11 cellular contexts compared by ENCODE assay signal in the genomic region with DNA sequence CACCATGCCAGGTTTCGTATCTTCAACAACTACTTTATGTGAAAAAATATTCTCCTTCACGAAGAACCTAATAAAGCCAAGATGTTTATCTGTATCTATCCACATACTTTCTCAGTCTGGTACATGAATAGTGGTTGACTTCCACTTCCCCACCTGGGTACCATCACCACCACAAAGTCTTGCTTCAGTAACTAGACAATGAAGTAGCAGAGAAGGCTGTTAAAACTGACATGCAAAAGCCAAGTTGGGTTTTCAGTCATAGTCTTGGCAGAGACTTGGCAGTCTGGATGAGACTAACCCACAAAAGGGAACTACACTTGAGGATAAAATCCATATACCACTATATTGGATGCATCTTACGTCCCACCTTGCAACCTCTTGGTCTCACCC. TPM values are rescaled to one million over a fixed set of nuclear protein-coding genes. Genes with fewer than 3 reads are reported as not detected.
A peak's percentile ranks its signal among the peaks of the same experiment; 100 is the strongest.
DNase-seq lines count a peak whose midpoint lies in the region; ATAC-seq and TF ChIP-seq lines count a peak whose summit lies in the region.
"Had no signal": no experiment of that assay in that cellular context is flagged by ENCODE, and none has a peak within 500 bp of the region (broad histone marks: within the 10 kb centered on the region; RNA-seq: fewer than 3 reads in every experiment).

No MANE protein-coding gene starts in this region.

- no peak overlapping the region for H2AK5ac ChIP-seq in IMR-90 (ENCODE audit: low read depth, low read length)

- H3K4me3 ChIP-seq in IMR-90 (ENCODE audit: insufficient read depth, low read depth, low read length) (no peak overlapping the region), skeletal muscle satellite cell (ENCODE audit: low read length) (no peak overlapping the region), mucosa of descending colon (no peak overlapping the region)
- H3K4me3 ChIP-seq: SK-N-MC had no signal

- H3K79me1 ChIP-seq in IMR-90 (ENCODE audit: low read depth in 1 of 2, low read length in 2 of 2): peaks cover 49 to 93% of the 10 kb centered on the region in 2 experiments

- no CpG with 5 or more reads among the region's 3 CpGs for WGBS in IMR-90 (ENCODE audit: extremely low coverage in 2 of 2, insufficient read length in 1 of 2), 2 experiments

- peaks cover 64% of the 10 kb centered on the region for H4K20me1 ChIP-seq in IMR-90 (ENCODE audit: insufficient read depth, low read length)

- in situ Hi-C loops in IMR-90 (cut with MboI; ENCODE audit: low sequenced_read_pairs): no loop called here

- TF ChIP-seq CTCF in IMR-90 (conservative IDR thresholded peaks at IDR 0.05; ENCODE audit: low read depth, low read length): no peak
- TF ChIP-seq CTCF in mucosa of descending colon (IDR thresholded peaks at IDR 0.05): no peak

- H3K9ac ChIP-seq in IMR-90 (ENCODE audit: low read depth, low read length) (no peak overlapping the region), skeletal muscle satellite cell (ENCODE audit: low read depth, low read length) (no peak overlapping the region)

- H3K36me3 ChIP-seq in IMR-90 (ENCODE audit: control insufficient read depth, insufficient read depth, low read length): peaks cover 10% of the 10 kb centered on the region
- peaks cover 27% of the 10 kb centered on the region for H3K36me3 ChIP-seq in skeletal muscle satellite cell (ENCODE audit: insufficient read depth, low read length)
- H3K36me3 ChIP-seq in mucosa of descending colon (ENCODE audit: low read depth): no peaks in the 10 kb centered on the region

- no peak overlapping the region for H2BK20ac ChIP-seq in IMR-90 (ENCODE audit: low read depth, low read length)

- H2AFZ ChIP-seq in IMR-90 (replicated peaks; ENCODE audit: low read length, poor library complexity): no peak overlapping the region

- 0 out of 2 replicates have a peak overlapping the region, but pooled peaks have one; percentile 24 for H3K14ac ChIP-seq in IMR-90 (replicated peaks; ENCODE audit: low read depth, low read length)

- H3K9me1 ChIP-seq in IMR-90 (ENCODE audit: insufficient read depth, low read length): peaks cover 53% of the 10 kb centered on the region

- DNase-seq in IMR-90 (no peak), mucosa of descending colon (no peak), NCI-H2196 (lab: John Stamatoyannopoulos, UW; ENCODE audit: unreplicated experiment) (no peak), middle frontal gyrus (ENCODE audit: extremely low spot score, low spot score) (no peak), NCI-H2107 treated with DMSO at 0.1 percent for 48 hours (lab: John Stamatoyannopoulos, UW; ENCODE audit: unreplicated experiment) (no peak)
- DNase-seq: Caco-2; stimulated activated naive CD4-positive, alpha-beta T cell treated with Interleukin-2 at 50 U/mL for 16 hours had no signal

- no TSS peak for BruUV-seq in IMR-90 (replicated peaks; lab: Mats Ljungman, UMichigan)

- no peak for TF ChIP-seq POLR2A in IMR-90 (IDR thresholded peaks at IDR 0.05; ENCODE audit: low read depth, low read length)

- ATAC-seq in GM18861 (IDR thresholded peaks at IDR 0.05; ENCODE audit: unreplicated experiment): peak; percentile 79
- peak; percentile 69 for ATAC-seq in HG02610 (IDR thresholded peaks at IDR 0.05; ENCODE audit: unreplicated experiment)
- no peak for ATAC-seq in IMR-90 (ENCODE audit: low read depth)
- ATAC-seq in mucosa of descending colon: no peak

- H2BK15ac ChIP-seq in IMR-90 (ENCODE audit: low read depth, low read length): no peak overlapping the region; the same call in 2 of the 3 replicates

- CTCF ChIA-PET in IMR-90 (lab: Yijun Ruan, JAX): no interaction called here

- dilution Hi-C loops in IMR-90 (cut with HindIII; ENCODE audit: low sequenced_read_pairs, unreplicated experiment): no loop called here

- H2BK5ac ChIP-seq in IMR-90 (ENCODE audit: low read depth, low read length, poor library complexity, severe bottlenecking): no peak overlapping the region

- H3K4ac ChIP-seq in IMR-90 (ENCODE audit: low read depth, low read length): no peak overlapping the region

- POLR2A ChIA-PET in IMR-90 (lab: Charles Lee; ENCODE audit: unreplicated experiment): no interaction called here

- peaks cover 42% of the 10 kb centered on the region for H3K4me1 ChIP-seq in IMR-90 (ENCODE audit: control insufficient read depth, insufficient read depth, low read length)
- peaks cover 53% of the 10 kb centered on the region for H3K4me1 ChIP-seq in skeletal muscle satellite cell (ENCODE audit: control insufficient read depth, insufficient read depth, low read length)
- peaks cover 32% of the 10 kb centered on the region for H3K4me1 ChIP-seq in mucosa of descending colon (ENCODE audit: low read depth)

- H2BK120ac ChIP-seq in IMR-90 (ENCODE audit: low read depth, low read length): no peak overlapping the region

- TF ChIP-seq RAD21 in IMR-90 (IDR thresholded peaks at IDR 0.05; ENCODE audit: low read length): no peak

- peak overlapping the region; percentile 1; the same call in 1 of the 2 replicates for H3K18ac ChIP-seq in IMR-90 (ENCODE audit: low read depth, low read length)

- intact Hi-C loops in IMR-90 (cut with micrococcal nuclease) (no loop called here), mucosa of descending colon (cut with DNase I, micrococcal nuclease) (no loop called here)

- no peak overlapping the region for H4K91ac ChIP-seq in IMR-90 (ENCODE audit: insufficient read depth, low read depth, low read length)

- no peak overlapping the region for H4K8ac ChIP-seq in IMR-90 (ENCODE audit: low read depth in 2 of 2, low read length in 2 of 2)

- H3K27ac ChIP-seq in IMR-90 (ENCODE audit: insufficient read depth, low read length): peak overlapping the region; percentile 64; the same call in 1 of the 2 replicates
- H3K27ac ChIP-seq: SK-N-MC had no signal

- no peaks in the 10 kb centered on the region for H3K27me3 ChIP-seq in IMR-90 (ENCODE audit: control insufficient read depth, insufficient read depth, low read length)
- no peaks in the 10 kb centered on the region for H3K27me3 ChIP-seq in skeletal muscle satellite cell (ENCODE audit: control insufficient read depth, insufficient read depth, low read length)

- H3K23ac ChIP-seq in IMR-90 (ENCODE audit: low read depth, low read length): no peak overlapping the region

- H4K5ac ChIP-seq in IMR-90 (ENCODE audit: low read depth, low read length): no peak overlapping the region

- H3K4me2 ChIP-seq in IMR-90 (ENCODE audit: low read depth, low read length): no peak overlapping the region; the same call in 1 of the 2 replicates
- H3K4me2 ChIP-seq in skeletal muscle satellite cell (ENCODE audit: low read length): peak overlapping the region; percentile 58

- H3K56ac ChIP-seq in IMR-90 (ENCODE audit: extremely low read depth, insufficient read depth, low read length): no peak overlapping the region

- H2AK9ac ChIP-seq in IMR-90 (replicated peaks; ENCODE audit: low read depth, low read length, poor library complexity): no peak overlapping the region

- H3K9me3 ChIP-seq in IMR-90 (ENCODE audit: control insufficient read depth, insufficient read depth, low read length) (no peaks in the 10 kb centered on the region), skeletal muscle satellite cell (replicated peaks; ENCODE audit: low read length) (no peaks in the 10 kb centered on the region), mucosa of descending colon (no peaks in the 10 kb centered on the region)
- H3K9me3 ChIP-seq: Caco-2 had no signal

TF ChIP-seq in IMR-90, 13 proteins besides CTCF, POLR2A, EP300 and RAD21 (continues in another document):
- TF ChIP-seq CHD1 (IDR thresholded peaks at IDR 0.05; ENCODE audit: low read depth, low read length): no peak
- TF ChIP-seq MAFK (IDR thresholded peaks at IDR 0.05; ENCODE audit: low read depth, low read length): no peak
- TF ChIP-seq RFX5 (IDR thresholded peaks at IDR 0.05; ENCODE audit: low read depth, low read length): no peak
- TF ChIP-seq SMC3 (IDR thresholded peaks at IDR 0.05; ENCODE audit: low read depth, low read length): no peak
- TF ChIP-seq NFE2L2 (IDR thresholded peaks at IDR 0.05; ENCODE audit: low read depth, low read length): no peak
- TF ChIP-seq MXI1 (IDR thresholded peaks at IDR 0.05; ENCODE audit: borderline replicate concordance, low read depth, low read length): no peak
- no peak for TF ChIP-seq FOS (IDR thresholded peaks at IDR 0.05; ENCODE audit: low read depth, low read length)
- no peak for TF ChIP-seq CEBPB (IDR thresholded peaks at IDR 0.05; ENCODE audit: low read depth, low read length)
- TF ChIP-seq MAZ (IDR thresholded peaks at IDR 0.05; ENCODE audit: borderline replicate concordance, low read depth, low read length): no peak
- TF ChIP-seq, protein P1, sequence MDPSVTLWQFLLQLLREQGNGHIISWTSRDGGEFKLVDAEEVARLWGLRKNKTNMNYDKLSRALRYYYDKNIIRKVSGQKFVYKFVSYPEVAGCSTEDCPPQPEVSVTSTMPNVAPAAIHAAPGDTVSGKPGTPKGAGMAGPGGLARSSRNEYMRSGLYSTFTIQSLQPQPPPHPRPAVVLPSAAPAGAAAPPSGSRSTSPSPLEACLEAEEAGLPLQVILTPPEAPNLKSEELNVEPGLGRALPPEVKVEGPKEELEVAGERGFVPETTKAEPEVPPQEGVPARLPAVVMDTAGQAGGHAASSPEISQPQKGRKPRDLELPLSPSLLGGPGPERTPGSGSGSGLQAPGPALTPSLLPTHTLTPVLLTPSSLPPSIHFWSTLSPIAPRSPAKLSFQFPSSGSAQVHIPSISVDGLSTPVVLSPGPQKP (IDR thresholded peaks at IDR 0.05; ENCODE audit: borderline replicate concordance, low read depth, low read length): no peak
- TF ChIP-seq USF2 (IDR thresholded peaks at IDR 0.05; ENCODE audit: low read depth, low read length): no peak

RNA-seq across cellular contexts. Expression of gene P4HA2, which starts 5.0 kb away (rescaled TPM):
- 190 and 225 TPM in 2 replicates for total RNA-seq in IMR-90 (2012; rRNA removed)
- 184 and 186 TPM in 2 replicates for polyA plus RNA-seq in IMR-90 (2012; rRNA removed)
- polyA plus RNA-seq in IMR-90 (2012; cell fraction: cytosol; rRNA removed): 144 and 191 TPM in 2 replicates
- polyA plus RNA-seq in IMR-90 (2012; cell fraction: nucleus; rRNA removed; ENCODE audit: low replicate concordance): 99.1 and 183 TPM in 2 replicates
- 149 and 191 TPM in 2 replicates for total RNA-seq in skeletal muscle satellite cell (2012; rRNA removed)
- total RNA-seq in mucosa of descending colon: 10 to 100 TPM; 47.0 to 65.0 (median 56.1) TPM

RNA-seq across cellular contexts. Expression of gene PDLIM4, which starts 34.9 kb away (rescaled TPM):
- total RNA-seq in IMR-90 (2012; rRNA removed) (61.1 and 97.5 TPM in 2 replicates), mucosa of descending colon (10 to 100 TPM in 1 of 3 donors, 1 to 10 TPM in 2; 5.1 to 59.0 (median 5.6) TPM)
- 214 and 225 TPM in 2 replicates for polyA plus RNA-seq in IMR-90 (2012; rRNA removed)
- polyA plus RNA-seq in IMR-90 (2012; cell fraction: cytosol; rRNA removed): 62.0 and 132 TPM in 2 replicates
- 199 and 416 TPM in 2 replicates for polyA plus RNA-seq in IMR-90 (2012; cell fraction: nucleus; rRNA removed; ENCODE audit: low replicate concordance)
- total RNA-seq in skeletal muscle satellite cell (2012; rRNA removed): 90.4 and 97.1 TPM in 2 replicates
- total RNA-seq: Caco-2 had no signal

Comparison
In these comparisons a context has a peak if more than half of its experiments do, and no peak if none do; other contexts are left out.
1. ATAC-seq: peak in GM18861 (single experiment) and HG02610 (single experiment); none in IMR-90 (single experiment) and mucosa of descending colon (single experiment).